21 cellular contexts compared by ENCODE assay signal in genomic region chr17:63681530-63681929, GRCh38. TPM values are rescaled to one million over a fixed set of nuclear protein-coding genes. Genes with fewer than 3 reads are reported as not detected.
DNase-seq lines count a peak whose midpoint lies in the region; ATAC-seq and TF ChIP-seq lines count a peak whose summit lies in the region.
"Had no signal": no experiment of that assay in that cellular context is flagged by ENCODE, and none has a peak within 500 bp of the region (broad histone marks: within the 10 kb centered on the region; RNA-seq: fewer than 3 reads in every experiment).

No MANE protein-coding gene starts in this region.

- no peaks in the 10 kb centered on the region for H3K9me3 ChIP-seq in left ventricle myocardium inferior (replicated peaks)
- no peaks in the 10 kb centered on the region for H3K9me3 ChIP-seq in aorta (ENCODE audit: control insufficient read depth, low read length)
- H3K9me3 ChIP-seq in BE2C, result no peaks in the 10 kb centered on the region
- no peaks in the 10 kb centered on the region for H3K9me3 ChIP-seq in naive thymus-derived CD4-positive, alpha-beta T cell (ENCODE audit: control insufficient read depth in 2 of 3, low read length in 3 of 3)
- H3K9me3 ChIP-seq: HAP-1 had no signal

- H3K4me1 ChIP-seq in left ventricle myocardium inferior (peaks cover 61% of the 10 kb centered on the region), aorta (ENCODE audit: control insufficient read depth in 1 of 2, insufficient read depth in 2 of 2, low read length in 2 of 2) (peaks cover 0 to 10% of the 10 kb centered on the region in 2 donors), BE2C (peaks cover 14% of the 10 kb centered on the region)
- H3K4me1 ChIP-seq in naive thymus-derived CD4-positive, alpha-beta T cell (ENCODE audit: control insufficient read depth in 2 of 2, insufficient read depth in 2 of 2, low read length in 2 of 2), result no peaks in the 10 kb centered on the region
- H3K4me1 ChIP-seq: HAP-1 had no signal

- intact Hi-C loops in left ventricle myocardium superior (cut with micrococcal nuclease) (no loop called here), left ventricle myocardium inferior (cut with micrococcal nuclease) (no loop called here), aorta (cut with DNase I) (no loop called here)
- intact Hi-C loops in naive thymus-derived CD4-positive, alpha-beta T cell (cut with micrococcal nuclease), result no loop called here

- H3K36me3 Mint-ChIP-seq in effector memory CD8-positive, alpha-beta T cell (ENCODE audit: insufficient read depth), result peaks cover 56% of the 10 kb centered on the region
- peaks cover 0 to 76% (median 2%) of the 10 kb centered on the region in 3 donors for H3K36me3 Mint-ChIP-seq in naive thymus-derived CD8-positive, alpha-beta T cell
- H3K36me3 Mint-ChIP-seq in naive thymus-derived CD4-positive, alpha-beta T cell, result peaks cover 4 to 37% (median 16%) of the 10 kb centered on the region in 5 donors

- peak overlapping the region; percentile 79 to 86 for H3K27ac Mint-ChIP-seq in effector memory CD8-positive, alpha-beta T cell
- H3K27ac Mint-ChIP-seq in naive thymus-derived CD8-positive, alpha-beta T cell, result peak overlapping the region in 6 of 10 donors; percentile 10 to 83 (median 38)
- H3K27ac Mint-ChIP-seq in naive thymus-derived CD4-positive, alpha-beta T cell, result peak overlapping the region in 1 of 9 donors; percentile 85
- H3K27ac Mint-ChIP-seq: activated CD8-positive, alpha-beta T cell treated with anti-CD3 and anti-CD28 coated beads for 36 hours had no signal

- no peaks in the 10 kb centered on the region for H3K27me3 Mint-ChIP-seq in effector memory CD8-positive, alpha-beta T cell
- no peaks in the 10 kb centered on the region for H3K27me3 Mint-ChIP-seq in naive thymus-derived CD8-positive, alpha-beta T cell
- no peaks in the 10 kb centered on the region for H3K27me3 Mint-ChIP-seq in naive thymus-derived CD4-positive, alpha-beta T cell
- H3K27me3 Mint-ChIP-seq: activated CD8-positive, alpha-beta T cell treated with anti-CD3 and anti-CD28 coated beads for 36 hours had no signal

- WGBS in aorta, 2 donors, result 78 to 82% methylated on average over 8 of the region's 8 CpGs

- H3K36me3 ChIP-seq in left ventricle myocardium inferior, result peaks cover 62% of the 10 kb centered on the region
- peaks cover 0 to 2% of the 10 kb centered on the region in 2 donors for H3K36me3 ChIP-seq in aorta (ENCODE audit: control insufficient read depth in 1 of 2, insufficient read depth in 2 of 2, low read length in 1 of 2)
- peaks cover 43% of the 10 kb centered on the region for H3K36me3 ChIP-seq in BE2C
- peaks cover 7 to 74% (median 13%) of the 10 kb centered on the region in 3 experiments for H3K36me3 ChIP-seq in naive thymus-derived CD4-positive, alpha-beta T cell (ENCODE audit: control insufficient read depth in 2 of 3, insufficient read depth in 3 of 3, low read length in 3 of 3)

- H3K27me3 ChIP-seq in left ventricle myocardium inferior (ENCODE audit: low read depth) (no peaks in the 10 kb centered on the region), aorta (ENCODE audit: control insufficient read depth in 1 of 2, insufficient read depth in 2 of 2, low read length in 1 of 2) (no peaks in the 10 kb centered on the region), BE2C (no peaks in the 10 kb centered on the region)
- H3K27me3 ChIP-seq in naive thymus-derived CD4-positive, alpha-beta T cell (ENCODE audit: control insufficient read depth in 2 of 2, insufficient read depth in 2 of 2, low read length in 2 of 2), result no peaks in the 10 kb centered on the region
- H3K27me3 ChIP-seq: BLaER1 treated with 17β-estradiol and CSF1 and Interleukin-3, amounts not matched to agents 10 nM and 100 nM had no signal

- H3K4me1 Mint-ChIP-seq in effector memory CD8-positive, alpha-beta T cell (ENCODE audit: low read depth in 2 of 2), result peaks cover 3 to 5% of the 10 kb centered on the region in 2 donors
- peaks cover 4 to 15% (median 11%) of the 10 kb centered on the region in 4 donors for H3K4me1 Mint-ChIP-seq in naive thymus-derived CD8-positive, alpha-beta T cell
- H3K4me1 Mint-ChIP-seq in naive thymus-derived CD4-positive, alpha-beta T cell, result peaks cover 0 to 19% (median 10%) of the 10 kb centered on the region in 7 donors

- TF ChIP-seq CTCF in left ventricle myocardium inferior (IDR thresholded peaks at IDR 0.05; ENCODE audit: borderline replicate concordance), result no peak
- TF ChIP-seq CTCF in BE2C (IDR thresholded peaks at IDR 0.05; ENCODE audit: low read depth, low read length), result no peak

- DNase-seq in left ventricle myocardium superior, result no peak
- no peak for DNase-seq in left ventricle myocardium inferior
- DNase-seq in effector memory CD8-positive, alpha-beta T cell, result no peak
- no peak for DNase-seq in naive thymus-derived CD8-positive, alpha-beta T cell
- no peak for DNase-seq in aorta
- no peak for DNase-seq in DMS153 (lab: John Stamatoyannopoulos, UW)
- DNase-seq in BE2C, result no peak
- no peak for DNase-seq in naive thymus-derived CD4-positive, alpha-beta T cell
- DNase-seq: activated CD8-positive, alpha-beta T cell treated with anti-CD3 and anti-CD28 coated beads for 36 hours; activated naive CD4-positive, alpha-beta T cell treated with Interleukin-2 at 50 U/mL for 16 hours; central memory CD4-positive, alpha-beta T cell; hippocampal formation; NCI-H146; NCI-H2171 treated with DMSO at 0.1 percent for 48 hours; NCI-H69; occipital lobe; retina had no signal

- H3K4me3 ChIP-seq in left ventricle myocardium inferior (no peak overlapping the region), aorta (ENCODE audit: low read length in 2 of 2) (no peak overlapping the region), BE2C (ENCODE audit: low read depth, low read length) (no peak overlapping the region)
- no peak overlapping the region for H3K4me3 ChIP-seq in naive thymus-derived CD4-positive, alpha-beta T cell (ENCODE audit: low read length)
- H3K4me3 ChIP-seq: BLaER1 treated with 17β-estradiol and CSF1 and Interleukin-3, amounts not matched to agents 10 nM and 100 nM; HAP-1; K562 had no signal

- no peaks in the 10 kb centered on the region for H3K9me3 Mint-ChIP-seq in effector memory CD8-positive, alpha-beta T cell
- no peaks in the 10 kb centered on the region for H3K9me3 Mint-ChIP-seq in naive thymus-derived CD8-positive, alpha-beta T cell
- no peaks in the 10 kb centered on the region for H3K9me3 Mint-ChIP-seq in naive thymus-derived CD4-positive, alpha-beta T cell
- H3K9me3 Mint-ChIP-seq: activated CD8-positive, alpha-beta T cell treated with anti-CD3 and anti-CD28 coated beads for 36 hours had no signal

- no peak overlapping the region for H3K4me3 Mint-ChIP-seq in effector memory CD8-positive, alpha-beta T cell
- no peak overlapping the region for H3K4me3 Mint-ChIP-seq in naive thymus-derived CD8-positive, alpha-beta T cell
- no peak overlapping the region for H3K4me3 Mint-ChIP-seq in naive thymus-derived CD4-positive, alpha-beta T cell
- H3K4me3 Mint-ChIP-seq: activated CD8-positive, alpha-beta T cell treated with anti-CD3 and anti-CD28 coated beads for 36 hours had no signal

- CTCF ChIA-PET in naive thymus-derived CD4-positive, alpha-beta T cell (lab: Charles Lee), result interaction anchor here (0.7 kb wide), 1 partner anchor 181 kb away, joined by 3 read pairs; no protein-coding TSS in a partner anchor

- ATAC-seq in left ventricle myocardium superior (peak; percentile 47), aorta (ENCODE audit: low FRiP score) (peak; percentile 27)
- no peak for ATAC-seq in effector memory CD8-positive, alpha-beta T cell (replicated peaks)
- ATAC-seq in naive thymus-derived CD8-positive, alpha-beta T cell, result no peak
- ATAC-seq in naive thymus-derived CD4-positive, alpha-beta T cell, result no peak
- ATAC-seq: activated CD8-positive, alpha-beta T cell treated with anti-CD3 and anti-CD28 coated beads for 36 hours; K562 had no signal

- POLR2A ChIA-PET in naive thymus-derived CD8-positive, alpha-beta T cell (lab: Charles Lee), result interaction anchor here (0.7 to 3.1 kb wide), 4 partner anchors 13 to 30 kb away, joined by 4 to 40 read pairs (median 5); no protein-coding TSS in a partner anchor
- POLR2A ChIA-PET in naive thymus-derived CD4-positive, alpha-beta T cell (lab: Charles Lee), result interaction anchor here (0.8 to 6.8 kb wide), 2 partner anchors 14 to 20 kb away, joined by 5 to 60 read pairs; no protein-coding TSS in a partner anchor

- no peak overlapping the region for H3K27ac ChIP-seq in left ventricle myocardium inferior (replicated peaks)
- H3K27ac ChIP-seq in aorta (ENCODE audit: low read depth in 1 of 2, low read length in 2 of 2), result no peak overlapping the region
- H3K27ac ChIP-seq in naive thymus-derived CD4-positive, alpha-beta T cell (ENCODE audit: low read depth, low read length), result no peak overlapping the region
- H3K27ac ChIP-seq: BLaER1 treated with 17β-estradiol and CSF1 and Interleukin-3, amounts not matched to agents 10 nM and 100 nM; RWPE1 had no signal

RNA-seq across cellular contexts. Expression of gene LIMD2, which starts 18.4 kb away (rescaled TPM):
- 4.7 TPM for total RNA-seq in left ventricle myocardium superior
- 2.7 TPM for total RNA-seq in left ventricle myocardium inferior
- total RNA-seq in naive thymus-derived CD8-positive, alpha-beta T cell, result 100 to 1,000 TPM; 936 to 980 TPM
- 100 to 1,000 TPM; 390 to 700 (median 632) TPM for polyA plus RNA-seq in naive thymus-derived CD8-positive, alpha-beta T cell
- 10 to 100 TPM; 15.6 to 23.1 TPM for total RNA-seq in aorta
- 10 to 100 TPM; 20.8 to 23.1 TPM for polyA plus RNA-seq in aorta
- 128 TPM for polyA plus RNA-seq in BE2C (2012; ENCODE audit: insufficient read depth, insufficient read length, low read depth)
- total RNA-seq in naive thymus-derived CD4-positive, alpha-beta T cell, result 100 to 1,000 TPM; 575 to 937 (median 595) TPM
- 100 to 1,000 TPM; 542 to 792 TPM for polyA plus RNA-seq in naive thymus-derived CD4-positive, alpha-beta T cell

RNA-seq across cellular contexts. Expression of gene MAP3K3, which starts 59.3 kb away (rescaled TPM):
- total RNA-seq in left ventricle myocardium superior, result 36.9 TPM
- total RNA-seq in left ventricle myocardium inferior, result 41.3 TPM
- 10 to 100 TPM; 77.5 to 82.8 TPM for total RNA-seq in naive thymus-derived CD8-positive, alpha-beta T cell
- polyA plus RNA-seq in naive thymus-derived CD8-positive, alpha-beta T cell, result 10 to 100 TPM; 23.8 to 47.4 (median 24.7) TPM
- 10 to 100 TPM; 54.5 to 83.2 TPM for total RNA-seq in aorta
- 10 to 100 TPM; 16.2 to 40.4 TPM for polyA plus RNA-seq in aorta
- polyA plus RNA-seq in BE2C (2012; ENCODE audit: insufficient read depth, insufficient read length, low read depth), result 44.2 TPM
- 100 to 1,000 TPM in 1 of 5 experiments, 10 to 100 TPM in 4; 37.5 to 105 (median 85.5) TPM for total RNA-seq in naive thymus-derived CD4-positive, alpha-beta T cell
- 10 to 100 TPM; 29.4 to 45.2 TPM for polyA plus RNA-seq in naive thymus-derived CD4-positive, alpha-beta T cell

Comparison
In these comparisons a context has a peak if more than half of its experiments do, and no peak if none do; other contexts are left out.
1. ATAC-seq: peak in left ventricle myocardium superior (single experiment) and aorta (single experiment); none in effector memory CD8-positive, alpha-beta T cell (single experiment), naive thymus-derived CD8-positive, alpha-beta T cell (0 of 2) and naive thymus-derived CD4-positive, alpha-beta T cell (single experiment).
2. RNA of gene LIMD2, which starts 18.4 kb away (total RNA-seq): 936 to 980 TPM in naive thymus-derived CD8-positive, alpha-beta T cell and 575 to 937 TPM in naive thymus-derived CD4-positive, alpha-beta T cell; 15.6 to 23.1 TPM in aorta, 4.7 TPM in left ventricle myocardium superior (single experiment) and 2.7 TPM in left ventricle myocardium inferior (single experiment); every median in the first group is over 10 times any median in the second.